21 cellular contexts compared by ENCODE assay signal in the genomic region with DNA sequence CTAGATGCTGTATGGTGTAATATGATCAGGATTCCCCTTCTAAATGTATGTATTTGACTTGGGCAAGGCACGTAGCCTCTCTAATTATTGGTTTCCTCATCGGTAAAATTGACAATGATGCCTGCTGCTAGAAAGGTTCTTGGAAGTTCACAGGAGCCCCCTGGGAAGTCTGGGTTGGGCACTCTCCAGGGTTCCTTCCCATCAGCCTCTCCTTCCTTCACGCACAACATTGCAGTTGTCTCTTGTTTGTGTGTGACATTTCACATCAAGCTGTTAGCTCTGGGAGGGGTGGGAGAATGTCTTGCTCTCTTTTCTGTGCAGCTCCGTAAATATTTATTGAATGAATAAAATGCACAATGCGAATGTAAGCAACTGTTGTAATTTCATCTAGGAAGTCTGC.
DNase-seq lines count a peak whose midpoint lies in the region; ATAC-seq and TF ChIP-seq lines count a peak whose summit lies in the region.
"Had no signal": no experiment of that assay in that cellular context is flagged by ENCODE, and none has a peak within 500 bp of the region (broad histone marks: within the 10 kb centered on the region; RNA-seq: fewer than 3 reads in every experiment).

No MANE protein-coding gene starts in this region.

- intact Hi-C loops in breast epithelium (cut with DNase I; ENCODE audit: low total_unique reads): no loop called here

- no peak overlapping the region for H3K4me3 Mint-ChIP-seq in mesothelial cell of epicardium
- H3K4me3 Mint-ChIP-seq: B cell; central memory CD8-positive, alpha-beta T cell; memory B cell had no signal

- H3K4me1 ChIP-seq in thoracic aorta (ENCODE audit: control insufficient read depth in 1 of 2, low read depth in 2 of 2) (peaks cover 11 to 75% of the 10 kb centered on the region in 2 donors), breast epithelium (no peaks in the 10 kb centered on the region)
- H3K4me1 ChIP-seq: adrenal gland, stomach had no signal

- peaks cover 21% of the 10 kb centered on the region for H3K9me3 Mint-ChIP-seq in mesothelial cell of epicardium

- H3K27me3 ChIP-seq in thoracic aorta (replicated peaks; ENCODE audit: insufficient read depth) (no peaks in the 10 kb centered on the region), breast epithelium (no peaks in the 10 kb centered on the region)
- H3K27me3 ChIP-seq: adrenal gland, stomach, vagina had no signal

- H3K27ac ChIP-seq in coronary artery: peak overlapping the region; percentile 43 to 68
- peak overlapping the region in 1 of 2 donors; percentile 45 for H3K27ac ChIP-seq in thoracic aorta
- no peak overlapping the region for H3K27ac ChIP-seq in breast epithelium
- H3K27ac ChIP-seq: adrenal gland, vagina had no signal

- ATAC-seq in thoracic aorta (ENCODE audit: insufficient number of reproducible peaks, low FRiP score, low read depth) (no peak), esophagus mucosa (no peak), GM18502 (IDR thresholded peaks at IDR 0.05; ENCODE audit: poor library complexity, unreplicated experiment) (no peak)

- no peak for TF ChIP-seq POLR2A in breast epithelium (IDR thresholded peaks at IDR 0.05)

- H3K36me3 ChIP-seq in thoracic aorta: no peaks in the 10 kb centered on the region
- no peaks in the 10 kb centered on the region for H3K36me3 ChIP-seq in breast epithelium
- H3K36me3 ChIP-seq: adrenal gland, HAP-1, stomach, vagina had no signal

- DNase-seq in NCI-H69 (lab: John Stamatoyannopoulos, UW) (peak; percentile 91), coronary artery (ENCODE audit: low spot score) (no peak), mesothelial cell of epicardium (ENCODE audit: low spot score in 2 of 2, unreplicated experiment in 2 of 2) (no peak), thoracic aorta (ENCODE audit: low spot score) (no peak), breast epithelium (ENCODE audit: low spot score in 2 of 2) (no peak)
- DNase-seq: activated CD4-positive, alpha-beta T cell treated with anti-CD3 and anti-CD28 coated beads for 48 hours; activated effector memory CD4-positive, alpha-beta T cell treated with Interleukin-2 at 50 U/mL for 16 hours; adrenal gland; Calu3; effector memory CD4-positive, alpha-beta T cell; MV-4-11; NCI-H526 treated with DMSO at 0.1 percent for 48 hours; stimulated activated CD4-positive, alpha-beta T cell treated with anti-CD3 and anti-CD28 coated beads, Interleukin-1b, Interleukin-23, amount 100 ng/mL, for 48 hours; stomach had no signal

- no peaks in the 10 kb centered on the region for H3K27me3 Mint-ChIP-seq in mesothelial cell of epicardium (ENCODE audit: low read depth)
- H3K27me3 Mint-ChIP-seq: B cell; central memory CD8-positive, alpha-beta T cell had no signal

- H3K27ac Mint-ChIP-seq in mesothelial cell of epicardium: peak overlapping the region; percentile 13
- H3K27ac Mint-ChIP-seq: B cell, memory B cell had no signal

- H3K4me1 Mint-ChIP-seq in mesothelial cell of epicardium: peaks cover 57% of the 10 kb centered on the region
- H3K4me1 Mint-ChIP-seq: B cell; central memory CD8-positive, alpha-beta T cell; memory B cell had no signal

- no peak overlapping the region for H3K4me3 ChIP-seq in coronary artery
- peak overlapping the region; percentile 9 for H3K4me3 ChIP-seq in thoracic aorta
- no peak overlapping the region for H3K4me3 ChIP-seq in breast epithelium
- H3K4me3 ChIP-seq: adrenal gland, HAP-1, stomach, vagina had no signal

- H3K9me3 ChIP-seq in thoracic aorta: no peaks in the 10 kb centered on the region
- peaks cover 5 to 7% of the 10 kb centered on the region in 2 donors for H3K9me3 ChIP-seq in breast epithelium
- H3K9me3 ChIP-seq: adrenal gland, HAP-1, vagina had no signal

- TF ChIP-seq CTCF in coronary artery (IDR thresholded peaks at IDR 0.05) (no peak), mesothelial cell of epicardium (IDR thresholded peaks at IDR 0.05; ENCODE audit: unreplicated experiment) (no peak), thoracic aorta (IDR thresholded peaks at IDR 0.05) (no peak), breast epithelium (IDR thresholded peaks at IDR 0.05) (no peak)

- H3K36me3 Mint-ChIP-seq in mesothelial cell of epicardium: peaks cover 13% of the 10 kb centered on the region

Comparison
In these comparisons a context has a peak if more than half of its experiments do, and no peak if none do; other contexts are left out.
1. H3K27ac ChIP-seq: peak in coronary artery (2 of 2); none in breast epithelium (0 of 2).